ENCODE assay signal across 2 cellular contexts in the genomic region with DNA sequence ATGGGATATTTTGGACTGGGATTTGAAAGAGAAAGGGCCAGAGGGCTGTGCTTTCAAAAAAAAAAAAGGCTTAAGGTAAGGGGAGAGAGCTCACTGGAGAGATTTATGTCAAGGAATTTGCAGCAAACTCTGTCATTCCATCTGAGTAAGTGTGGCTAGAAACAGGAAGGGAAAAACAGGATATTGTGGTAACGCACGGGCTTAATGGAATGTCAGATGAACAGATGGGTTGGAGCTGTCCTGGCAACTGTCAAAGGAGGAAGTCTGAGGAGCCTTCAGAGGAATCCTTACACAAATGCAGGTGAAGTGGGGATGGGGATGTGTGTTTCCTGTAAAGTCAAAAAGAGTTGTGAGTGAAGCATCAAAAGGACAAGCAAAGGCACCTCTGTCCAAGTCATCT.
TF ChIP-seq lines count a peak whose summit lies in the region.

No MANE protein-coding gene starts in this region.

TF ChIP-seq in PFSK-1, 5 proteins besides CTCF, POLR2A, EP300 and RAD21:
- TF ChIP-seq SIN3A (IDR thresholded peaks at IDR 0.05; ENCODE audit: borderline replicate concordance, insufficient read depth, low read length) (0 out of 2 replicates have a peak, but pooled peaks have one; percentile 38), TAF1 (IDR thresholded peaks at IDR 0.05; ENCODE audit: borderline replicate concordance, insufficient read depth, low read length) (no peak)
- TF ChIP-seq, protein P1, sequence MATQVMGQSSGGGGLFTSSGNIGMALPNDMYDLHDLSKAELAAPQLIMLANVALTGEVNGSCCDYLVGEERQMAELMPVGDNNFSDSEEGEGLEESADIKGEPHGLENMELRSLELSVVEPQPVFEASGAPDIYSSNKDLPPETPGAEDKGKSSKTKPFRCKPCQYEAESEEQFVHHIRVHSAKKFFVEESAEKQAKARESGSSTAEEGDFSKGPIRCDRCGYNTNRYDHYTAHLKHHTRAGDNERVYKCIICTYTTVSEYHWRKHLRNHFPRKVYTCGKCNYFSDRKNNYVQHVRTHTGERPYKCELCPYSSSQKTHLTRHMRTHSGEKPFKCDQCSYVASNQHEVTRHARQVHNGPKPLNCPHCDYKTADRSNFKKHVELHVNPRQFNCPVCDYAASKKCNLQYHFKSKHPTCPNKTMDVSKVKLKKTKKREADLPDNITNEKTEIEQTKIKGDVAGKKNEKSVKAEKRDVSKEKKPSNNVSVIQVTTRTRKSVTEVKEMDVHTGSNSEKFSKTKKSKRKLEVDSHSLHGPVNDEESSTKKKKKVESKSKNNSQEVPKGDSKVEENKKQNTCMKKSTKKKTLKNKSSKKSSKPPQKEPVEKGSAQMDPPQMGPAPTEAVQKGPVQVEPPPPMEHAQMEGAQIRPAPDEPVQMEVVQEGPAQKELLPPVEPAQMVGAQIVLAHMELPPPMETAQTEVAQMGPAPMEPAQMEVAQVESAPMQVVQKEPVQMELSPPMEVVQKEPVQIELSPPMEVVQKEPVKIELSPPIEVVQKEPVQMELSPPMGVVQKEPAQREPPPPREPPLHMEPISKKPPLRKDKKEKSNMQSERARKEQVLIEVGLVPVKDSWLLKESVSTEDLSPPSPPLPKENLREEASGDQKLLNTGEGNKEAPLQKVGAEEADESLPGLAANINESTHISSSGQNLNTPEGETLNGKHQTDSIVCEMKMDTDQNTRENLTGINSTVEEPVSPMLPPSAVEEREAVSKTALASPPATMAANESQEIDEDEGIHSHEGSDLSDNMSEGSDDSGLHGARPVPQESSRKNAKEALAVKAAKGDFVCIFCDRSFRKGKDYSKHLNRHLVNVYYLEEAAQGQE (IDR thresholded peaks at IDR 0.05; ENCODE audit: insufficient read depth in 1 of 2, low read depth in 2 of 2, low read length in 2 of 2): peak in 1 of 2 experiments; percentile 47; a peak in 1 of 4 replicates

TF ChIP-seq in endothelial cell of umbilical vein, 7 proteins besides CTCF, POLR2A, EP300 and RAD21:
- TF ChIP-seq MYC (IDR thresholded peaks at IDR 0.05; ENCODE audit: low read depth, low read length) (no peak), GATA2 (IDR thresholded peaks at IDR 0.05; ENCODE audit: insufficient read depth, insufficient read length, low read depth, low read length) (peak; percentile 29)
